ENCODE assay signal across 17 cellular contexts in genomic region chr18:13915391-13915790, GRCh38. TPM values are rescaled to one million over a fixed set of nuclear protein-coding genes. Genes with fewer than 3 reads are reported as not detected.
"Had no signal": no experiment of that assay in that cellular context is flagged by ENCODE, and none has a peak within 500 bp of the region (broad histone marks: within the 10 kb centered on the region; RNA-seq: fewer than 3 reads in every experiment).

Gene MC2R, minus strand, starts transcription at chr18:13915536. Its CDS starts 30,018 bp downstream, at chr18:13885518.

- H3K4me3 ChIP-seq: MG63 had no signal

- FAIRE-seq: HepG2 had no signal

- H3K9me3 ChIP-seq: MG63 had no signal

- DNase-seq: IMR-90, Karpas-422, KG1, MG63, NCI-H1092 treated with DMSO at 0.1 percent for 48 hours, NCI-H1436 treated with DMSO at 0.1 percent for 48 hours, NCI-H187 treated with DMSO at 0.1 percent for 48 hours, NCI-H2081, NCI-H2107, NCI-H2227 treated with DMSO at 0.1 percent for 48 hours, NCI-H510A, NCI-H774, PC-3, SHP77 had no signal

- H3K27me3 ChIP-seq: MG63 had no signal

- H3K36me3 ChIP-seq: MG63 had no signal

- H3K27ac ChIP-seq: RWPE1 had no signal

RNA-seq across cellular contexts. Expression of gene MC2R, which starts in this region (rescaled TPM):
- total RNA-seq: HepG2, HT1080, IMR-90, PC-3 had no signal
